Comparison of ENCODE assay signal across 8 cellular contexts in genomic region chr12:56688129-56688845, GRCh38. TPM values are rescaled to one million over a fixed set of nuclear protein-coding genes. Genes with fewer than 3 reads are reported as not detected.
DNase-seq lines count a peak whose midpoint lies in the region; ATAC-seq and TF ChIP-seq lines count a peak whose summit lies in the region.

Gene PTGES3 (minus strand): TSS chr12:56688284. CDS start chr12:56687999, 285 bp downstream.

- no peak for TF ChIP-seq CTCF in PC-3 (conservative IDR thresholded peaks at IDR 0.05; ENCODE audit: low read depth, low read length)
- no peak for TF ChIP-seq CTCF in epithelial cell of proximal tubule (conservative IDR thresholded peaks at IDR 0.05; ENCODE audit: low read depth, low read length)

- H3K9me3 ChIP-seq in PC-3 (ENCODE audit: low read length) (no peaks in the 10 kb centered on the region), mucosa of rectum (ENCODE audit: control insufficient read depth in 2 of 2, low read length in 2 of 2) (no peaks in the 10 kb centered on the region)

- no peaks in the 10 kb centered on the region for H3K9me2 ChIP-seq in PC-3 (replicated peaks; ENCODE audit: low read length)

- peak within 1 kb of the TSS; percentile 94 for H3K4me2 ChIP-seq in PC-3 (ENCODE audit: low read length)

- H3K4me3 ChIP-seq in PC-3 (ENCODE audit: low read length) (peak within 1 kb of the TSS; percentile 95), epithelial cell of proximal tubule (ENCODE audit: low read depth, low read length) (peak within 1 kb of the TSS; percentile 100), mucosa of rectum (ENCODE audit: low read length in 2 of 2) (peak within 1 kb of the TSS; percentile 96 to 98)

- H3K27me3 ChIP-seq in PC-3 (ENCODE audit: low read length) (no peaks in the 10 kb centered on the region), mucosa of rectum (ENCODE audit: control insufficient read depth in 2 of 2, insufficient read depth in 2 of 2, low read length in 2 of 2) (no peaks in the 10 kb centered on the region)

- H3K36me3 ChIP-seq in PC-3 (ENCODE audit: low read depth, low read length): peaks cover 13% of the 10 kb centered on the region
- H3K36me3 ChIP-seq in mucosa of rectum (ENCODE audit: control insufficient read depth in 2 of 2, insufficient read depth in 2 of 2, low read length in 2 of 2): no peaks in the 10 kb centered on the region

- CTCF ChIA-PET in PC-3 (lab: Charles Lee): interaction anchor here (0.7 to 1.4 kb wide), 2 partner anchors 52 to 152 kb away, joined by 4 to 10 read pairs; no protein-coding TSS in a partner anchor

- H3K79me2 ChIP-seq in PC-3 (ENCODE audit: low read length): peaks cover 56% of the 10 kb centered on the region

- H3K27ac ChIP-seq in PC-3 (ENCODE audit: low read length): peak within 1 kb of the TSS; percentile 87
- peak within 1 kb of the TSS; percentile 99 to 100 for H3K27ac ChIP-seq in mucosa of rectum (ENCODE audit: low read depth in 2 of 2, low read length in 2 of 2)

- peak; percentile 19 for TF ChIP-seq EP300 in Ishikawa (IDR thresholded peaks at IDR 0.05; ENCODE audit: borderline replicate concordance)

- DNase-seq in DMS114 treated with DMSO at 0.1 percent for 48 hours (lab: John Stamatoyannopoulos, UW; ENCODE audit: unreplicated experiment) (peak; percentile 97), PC-3 (peak; percentile 98), activated T-cell treated with anti-CD3 and anti-CD28 coated beads for 48 hours (ENCODE audit: low read depth) (peak; percentile 99), epithelial cell of proximal tubule (ENCODE audit: low read depth) (peak; percentile 81)
- peak; percentile 98 for DNase-seq in stimulated activated CD8-positive, alpha-beta memory T cell treated with anti-CD3 and anti-CD28 coated beads, Interleukin-4, amount 100 ng/mL, for 48 hours

- intact Hi-C loops in PC-3 (cut with micrococcal nuclease): loop anchor here (1.0 to 2.0 kb wide), 3 partner anchors 37 to 51 kb away; partner anchors contain the start of gene NACA

- no peaks in the 10 kb centered on the region for H3F3A ChIP-seq in PC-3 (ENCODE audit: low read length, unreplicated experiment)

- ATAC-seq in GM21576 (IDR thresholded peaks at IDR 0.05; ENCODE audit: unreplicated experiment) (peak; percentile 63), PC-3 (peak; percentile 82)

- no peak for TF ChIP-seq RAD21 in Ishikawa (IDR thresholded peaks at IDR 0.05; ENCODE audit: low read depth)

- POLR2A ChIA-PET in PC-3 (lab: Charles Lee; ENCODE audit: unreplicated experiment): interaction anchor here (0.6 to 1.0 kb wide), 6 partner anchors 37 to 1253 kb away, joined by 3 to 5 read pairs (median 4); partner anchors contain the start of genes ATP23, NACA and STAT6

- BruUV-seq in PC-3 (replicated peaks; lab: Mats Ljungman, UMichigan): no TSS peak

- peak within 1 kb of the TSS; percentile 59 for H2AFZ ChIP-seq in PC-3 (ENCODE audit: low read length)

- peak within 1 kb of the TSS; percentile 99 for H3K9ac ChIP-seq in PC-3 (ENCODE audit: low read length)
- H3K9ac ChIP-seq in mucosa of rectum (ENCODE audit: low read depth in 1 of 2, low read length in 2 of 2): peak within 1 kb of the TSS; percentile 98 to 100

- peaks cover 29% of the 10 kb centered on the region for H4K20me1 ChIP-seq in PC-3 (ENCODE audit: low read length)

- peaks cover 10% of the 10 kb centered on the region for H3K4me1 ChIP-seq in PC-3 (ENCODE audit: insufficient read depth, low read length)
- H3K4me1 ChIP-seq in mucosa of rectum (ENCODE audit: control insufficient read depth in 2 of 2, insufficient read depth in 2 of 2, low read length in 2 of 2): peaks cover 9 to 10% of the 10 kb centered on the region in 2 donors

TF ChIP-seq in Ishikawa, 13 proteins besides CTCF, POLR2A, EP300 and RAD21:
- no peak; the same call in none of the 2 replicates for TF ChIP-seq YY1 (IDR thresholded peaks at IDR 0.05; ENCODE audit: low read depth)
- peak; percentile 55 for TF ChIP-seq ZBTB7A (IDR thresholded peaks at IDR 0.05; ENCODE audit: low read depth)
- TF ChIP-seq FOXM1 (IDR thresholded peaks at IDR 0.05; ENCODE audit: borderline replicate concordance, low read depth): peak; percentile 42; the same call in 1 of the 2 replicates
- no peak; the same call in none of the 2 replicates for TF ChIP-seq USF1 (IDR thresholded peaks at IDR 0.05)
- peak; percentile 95 for TF ChIP-seq TAF1 (IDR thresholded peaks at IDR 0.05; ENCODE audit: low read depth)
- TF ChIP-seq CREB1 (IDR thresholded peaks at IDR 0.05; ENCODE audit: low read depth): peak; percentile 84
- TF ChIP-seq CEBPB (IDR thresholded peaks at IDR 0.05): no peak
- no peak; the same call in 1 of the 2 replicates for TF ChIP-seq EGR1 (IDR thresholded peaks at IDR 0.05)
- peak; percentile 6; the same call in 1 of the 2 replicates for TF ChIP-seq TEAD4 (IDR thresholded peaks at IDR 0.05)
- TF ChIP-seq MAX (IDR thresholded peaks at IDR 0.05): peak; percentile 98
- TF ChIP-seq REST (IDR thresholded peaks at IDR 0.05; ENCODE audit: low read depth): no peak
- TF ChIP-seq TCF12 (IDR thresholded peaks at IDR 0.05; ENCODE audit: low read depth): peak; percentile 33
- TF ChIP-seq NFIC (IDR thresholded peaks at IDR 0.05): 0 out of 2 replicates have a peak, but pooled peaks have one; percentile 34

RNA-seq across cellular contexts. Expression of gene PTGES3, which starts in this region (rescaled TPM):
- total RNA-seq in PC-3 (2014; rRNA removed) (165 and 172 TPM in 2 replicates), epithelial cell of proximal tubule (110 and 203 TPM in 2 replicates)

Comparison
In these comparisons a context has a peak if more than half of its experiments do, and no peak if none do; other contexts are left out.
1. Peak in every context shown above with its lines: DNase-seq, ATAC-seq, H3K4me3 ChIP-seq and H3K27ac ChIP-seq.